In the genomic region with DNA sequence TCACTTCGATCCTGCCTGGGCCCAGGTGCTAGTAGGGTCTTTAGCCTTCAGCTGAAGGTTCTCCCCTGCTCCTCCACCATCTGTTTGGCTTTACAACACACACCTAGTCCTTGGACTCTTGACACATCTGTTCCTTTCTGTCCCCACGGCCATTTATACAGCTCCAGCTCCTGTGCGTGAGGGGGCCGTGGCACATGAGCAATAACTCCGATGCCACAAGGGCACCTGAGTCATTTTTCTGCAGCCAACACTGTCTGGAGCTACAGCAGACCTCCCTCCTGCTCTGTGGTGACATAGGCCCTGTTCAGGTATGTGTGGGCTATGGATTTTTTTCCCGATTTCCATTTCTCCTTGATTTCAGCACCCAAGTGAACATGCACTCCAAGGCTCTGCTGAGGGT, we compare ENCODE assay signal across 20 cellular contexts. TPM values are rescaled to one million over a fixed set of nuclear protein-coding genes. Genes with fewer than 3 reads are reported as not detected.
DNase-seq lines count a peak whose midpoint lies in the region; ATAC-seq and TF ChIP-seq lines count a peak whose summit lies in the region.
"Had no signal": no experiment of that assay in that cellular context is flagged by ENCODE, and none has a peak within 500 bp of the region (broad histone marks: within the 10 kb centered on the region; RNA-seq: fewer than 3 reads in every experiment).

No MANE protein-coding gene starts in this region.

- peak; percentile 28; the same call in 1 of the 2 replicates for ATAC-seq in HCT116
- ATAC-seq in HG03442 (IDR thresholded peaks at IDR 0.05; ENCODE audit: unreplicated experiment): no peak
- ATAC-seq in GM19463 (IDR thresholded peaks at IDR 0.05; ENCODE audit: unreplicated experiment): no peak

- DNase-seq in HCT116 (ENCODE audit: low read depth, low spot score) (no peak), OCI-LY7 (ENCODE audit: low spot score) (no peak), kidney tubule cell (ENCODE audit: low spot score) (peak; percentile 35), sigmoid colon (no peak), NCI-H446 treated with DMSO at 0.1 percent for 48 hours (lab: John Stamatoyannopoulos, UW) (no peak)
- DNase-seq: AML-193; DMS153; GDM1; GOT3; NCI-H1105 treated with DMSO at 0.1 percent for 48 hours; NCI-H1694 treated with DMSO at 0.1 percent for 48 hours; NCI-H2227 treated with DMSO at 0.1 percent for 48 hours; NCI-H526; NK-92 treated with Interleukin-12 subunit alpha and Interleukin-12 subunit beta, amount 100 ng/mL, for 24 hours; RPMI8226; SHP77 treated with DMSO at 0.1 percent for 48 hours; SK-N-SH had no signal

- H3K4me3 ChIP-seq in HCT116 (replicated peaks in 1 of 2; ENCODE audit: low read depth in 1 of 2, low read length in 2 of 2) (no peak overlapping the region), OCI-LY7 (ENCODE audit: low read depth, low read length, poor library complexity, severe bottlenecking) (no peak overlapping the region), sigmoid colon (no peak overlapping the region)
- H3K4me3 ChIP-seq: K562 had no signal

- H3K4me2 ChIP-seq in HCT116 (ENCODE audit: low read length): peak overlapping the region; percentile 53
- no peak overlapping the region for H3K4me2 ChIP-seq in OCI-LY7 (ENCODE audit: low read length)
- H3K4me2 ChIP-seq: SK-N-SH had no signal

- TF ChIP-seq CTCF in HCT116 (IDR thresholded peaks at IDR 0.05 in 2 of 3, conservative IDR thresholded peaks at IDR 0.05 in 1 of 3; ENCODE audit: borderline replicate concordance in 1 of 3, insufficient read depth in 1 of 3, low read depth in 2 of 3, low read length in 2 of 3) (no peak), OCI-LY7 (conservative IDR thresholded peaks at IDR 0.05; ENCODE audit: low read length) (no peak), sigmoid colon (IDR thresholded peaks at IDR 0.05) (no peak)

- no peaks in the 10 kb centered on the region for H3K36me3 ChIP-seq in HCT116 (ENCODE audit: control insufficient read depth in 1 of 2, insufficient read depth in 2 of 2, low read length in 2 of 2)
- no peaks in the 10 kb centered on the region for H3K36me3 ChIP-seq in OCI-LY7 (ENCODE audit: insufficient read depth, low read length)
- H3K36me3 ChIP-seq in sigmoid colon: no peaks in the 10 kb centered on the region

- POLR2A ChIA-PET in HCT116 (lab: Charles Lee) (interaction anchor here (0.6 to 1.6 kb wide), 3 partner anchors 9 to 32 kb away, joined by 3 to 7 read pairs (median 4); no protein-coding TSS in a partner anchor), OCI-LY7 (lab: Charles Lee) (interaction anchor here (0.6 to 1.6 kb wide), 3 partner anchors 11 to 29 kb away, joined by 3 to 5 read pairs (median 4); no protein-coding TSS in a partner anchor)

- TF ChIP-seq EP300 in sigmoid colon (IDR thresholded peaks at IDR 0.05): no peak

- WGBS in sigmoid colon, 2 donors: 90 to 92% methylated on average over 6 of the region's 6 CpGs

- H3K9ac ChIP-seq in HCT116 (ENCODE audit: low read length): peak overlapping the region; percentile 39; the same call in 1 of the 2 replicates
- H3K9ac ChIP-seq: SK-N-SH had no signal

- TF ChIP-seq POLR2A in HCT116 (IDR thresholded peaks at IDR 0.05; ENCODE audit: borderline replicate concordance, extremely low read depth, insufficient read depth, insufficient read length) (no peak), sigmoid colon (IDR thresholded peaks at IDR 0.05) (no peak)

- H3K9me3 ChIP-seq in HCT116 (ENCODE audit: control insufficient read depth in 1 of 2, insufficient read depth in 1 of 2, low read depth in 1 of 2, low read length in 2 of 2) (no peaks in the 10 kb centered on the region), OCI-LY7 (ENCODE audit: low read length) (no peaks in the 10 kb centered on the region), sigmoid colon (no peaks in the 10 kb centered on the region)
- H3K9me3 ChIP-seq: SK-N-SH had no signal

- RAD21 ChIA-PET in HCT116 (lab: Charles Lee; ENCODE audit: low non-redundant PET in 1 of 2, low total read pairs in 2 of 2, uncharacterized antibody in 2 of 2, unreplicated experiment in 2 of 2): no interaction called here

- H2AFZ ChIP-seq in HCT116 (ENCODE audit: low read depth, low read length, poor library complexity, severe bottlenecking) (no peak overlapping the region), OCI-LY7 (ENCODE audit: low read length) (no peak overlapping the region)

- BruUV-seq in HCT116 (replicated peaks; lab: Mats Ljungman, UMichigan): no TSS peak
- TSS peak; percentile 20 for BruUV-seq in OCI-LY7 (replicated peaks; lab: Mats Ljungman, UMichigan)

- CTCF ChIA-PET in HCT116 (lab: Charles Lee) (interaction anchor here (0.6 kb wide), 1 partner anchor 57 kb away, joined by 3 read pairs; no protein-coding TSS in a partner anchor), OCI-LY7 (lab: Charles Lee; ENCODE audit: unreplicated experiment) (no interaction called here)

- H3K79me2 ChIP-seq in HCT116 (ENCODE audit: insufficient read depth, low read length) (peaks cover 40% of the 10 kb centered on the region), OCI-LY7 (ENCODE audit: insufficient read depth, low read depth, low read length) (no peaks in the 10 kb centered on the region)

- intact Hi-C loops in HCT116 (cut with micrococcal nuclease): no loop called here
- intact Hi-C loops in OCI-LY7 (cut with micrococcal nuclease; ENCODE audit: unreplicated experiment): no loop called here
- intact Hi-C loops in sigmoid colon (cut with DNase I): no loop called here

- peak overlapping the region; percentile 65; the same call in 1 of the 2 replicates for H3K27ac ChIP-seq in HCT116 (ENCODE audit: low read depth, low read length)
- H3K27ac ChIP-seq in OCI-LY7 (ENCODE audit: low read depth, low read length, poor library complexity, severe bottlenecking): no peak overlapping the region
- peak overlapping the region in 3 of 4 donors; percentile 72 to 83 (median 80) for H3K27ac ChIP-seq in sigmoid colon

- no peaks in the 10 kb centered on the region for H3K27me3 ChIP-seq in HCT116 (ENCODE audit: insufficient read depth, low read length)
- peaks cover 0 to 17% (median 0%) of the 10 kb centered on the region in 3 donors for H3K27me3 ChIP-seq in sigmoid colon

- TF ChIP-seq RAD21 in HCT116 (IDR thresholded peaks at IDR 0.05; ENCODE audit: low read depth): no peak

- H3K9me2 ChIP-seq in HCT116 (ENCODE audit: insufficient read depth) (no peaks in the 10 kb centered on the region), OCI-LY7 (ENCODE audit: insufficient read depth, low read length) (no peaks in the 10 kb centered on the region)
- H3K9me2 ChIP-seq: SK-N-SH had no signal

- H4K20me1 ChIP-seq in HCT116 (ENCODE audit: insufficient read depth): no peaks in the 10 kb centered on the region
- no peaks in the 10 kb centered on the region for H4K20me1 ChIP-seq in OCI-LY7 (ENCODE audit: insufficient read depth, low read length)

- H3K4me1 ChIP-seq in HCT116 (ENCODE audit: control insufficient read depth in 1 of 2, insufficient read depth in 2 of 2, low read length in 2 of 2): peaks cover 46 to 71% of the 10 kb centered on the region in 2 experiments
- H3K4me1 ChIP-seq in OCI-LY7 (ENCODE audit: insufficient read depth, low read length, poor library complexity, severe bottlenecking): peaks cover 36% of the 10 kb centered on the region
- peaks cover 0 to 47% (median 24%) of the 10 kb centered on the region in 4 donors for H3K4me1 ChIP-seq in sigmoid colon

TF ChIP-seq in HCT116, 20 proteins besides CTCF, POLR2A, EP300 and RAD21 (continues in another document):
- TF ChIP-seq, protein P1, sequence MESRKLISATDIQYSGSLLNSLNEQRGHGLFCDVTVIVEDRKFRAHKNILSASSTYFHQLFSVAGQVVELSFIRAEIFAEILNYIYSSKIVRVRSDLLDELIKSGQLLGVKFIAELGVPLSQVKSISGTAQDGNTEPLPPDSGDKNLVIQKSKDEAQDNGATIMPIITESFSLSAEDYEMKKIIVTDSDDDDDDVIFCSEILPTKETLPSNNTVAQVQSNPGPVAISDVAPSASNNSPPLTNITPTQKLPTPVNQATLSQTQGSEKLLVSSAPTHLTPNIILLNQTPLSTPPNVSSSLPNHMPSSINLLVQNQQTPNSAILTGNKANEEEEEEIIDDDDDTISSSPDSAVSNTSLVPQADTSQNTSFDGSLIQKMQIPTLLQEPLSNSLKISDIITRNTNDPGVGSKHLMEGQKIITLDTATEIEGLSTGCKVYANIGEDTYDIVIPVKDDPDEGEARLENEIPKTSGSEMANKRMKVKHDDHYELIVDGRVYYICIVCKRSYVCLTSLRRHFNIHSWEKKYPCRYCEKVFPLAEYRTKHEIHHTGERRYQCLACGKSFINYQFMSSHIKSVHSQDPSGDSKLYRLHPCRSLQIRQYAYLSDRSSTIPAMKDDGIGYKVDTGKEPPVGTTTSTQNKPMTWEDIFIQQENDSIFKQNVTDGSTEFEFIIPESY (IDR thresholded peaks at IDR 0.05; ENCODE audit: extremely low read depth, insufficient replicate concordance, low read length): no peak
- TF ChIP-seq ZNF274 (IDR thresholded peaks at IDR 0.05; ENCODE audit: low read depth, low read length): no peak
- no peak for TF ChIP-seq SP1 (IDR thresholded peaks at IDR 0.05; ENCODE audit: low read depth)
- TF ChIP-seq JUND (IDR thresholded peaks at IDR 0.05): no peak

RNA-seq across cellular contexts. Expression of a gene that starts 44.7 kb away (rescaled TPM):
- total RNA-seq in HCT116 (2021; ENCODE audit: unreplicated experiment): 35.1 TPM
- 12.3 and 14.5 TPM in 2 replicates for polyA plus RNA-seq in HCT116 (2012)
- 55.6 and 64.3 TPM in 2 replicates for total RNA-seq in OCI-LY7 (2014; rRNA removed; shearing (Covaris generic))
- 48.0 and 52.2 TPM in 2 replicates for total RNA-seq in OCI-LY7 (2022)
- 10 to 100 TPM; 15.8 to 31.6 (median 23.0) TPM for total RNA-seq in sigmoid colon
- polyA plus RNA-seq in sigmoid colon: 10 to 100 TPM in 1 of 3 donors, 1 to 10 TPM in 2; 3.5 to 11.5 (median 3.6) TPM
